1 cellular context compared by ENCODE assay signal in the genomic region with DNA sequence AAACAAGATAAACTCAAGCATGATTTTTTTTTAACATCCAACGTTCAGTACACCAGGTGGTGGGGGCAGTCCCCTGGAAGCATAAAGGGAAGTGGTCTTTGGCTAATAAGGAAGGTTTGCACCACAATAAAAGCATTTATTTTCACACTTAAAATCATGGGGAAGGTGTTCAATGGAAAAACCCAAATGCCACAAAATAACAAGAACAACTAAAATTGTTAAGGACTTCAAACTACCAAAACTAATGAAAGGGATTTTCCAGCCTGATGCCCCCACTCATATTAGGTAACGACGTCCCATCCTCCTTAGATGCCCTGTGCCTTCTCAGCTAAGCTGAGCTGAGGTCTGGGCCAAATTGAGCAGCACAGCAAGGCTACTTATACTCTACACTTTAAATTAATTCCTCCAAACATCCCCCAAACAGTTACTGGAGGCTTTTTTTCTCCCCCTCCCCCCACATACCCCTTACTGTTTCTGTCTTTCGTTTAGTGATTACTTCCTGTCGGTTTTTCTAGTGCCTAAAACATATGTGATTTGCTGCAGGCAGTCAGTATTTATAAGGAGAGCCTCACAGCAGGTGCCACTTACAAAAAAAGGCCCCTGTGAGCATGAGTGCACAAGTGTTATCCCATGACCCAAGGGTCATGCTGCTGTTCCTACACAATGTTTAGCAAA.
TF ChIP-seq lines count a peak whose summit lies in the region.

No MANE protein-coding gene starts in this region.

TF ChIP-seq in HEK293, 187 proteins besides CTCF, POLR2A, EP300 and RAD21 (continued from another document and continues in another):
- TF ChIP-seq, protein P1, sequence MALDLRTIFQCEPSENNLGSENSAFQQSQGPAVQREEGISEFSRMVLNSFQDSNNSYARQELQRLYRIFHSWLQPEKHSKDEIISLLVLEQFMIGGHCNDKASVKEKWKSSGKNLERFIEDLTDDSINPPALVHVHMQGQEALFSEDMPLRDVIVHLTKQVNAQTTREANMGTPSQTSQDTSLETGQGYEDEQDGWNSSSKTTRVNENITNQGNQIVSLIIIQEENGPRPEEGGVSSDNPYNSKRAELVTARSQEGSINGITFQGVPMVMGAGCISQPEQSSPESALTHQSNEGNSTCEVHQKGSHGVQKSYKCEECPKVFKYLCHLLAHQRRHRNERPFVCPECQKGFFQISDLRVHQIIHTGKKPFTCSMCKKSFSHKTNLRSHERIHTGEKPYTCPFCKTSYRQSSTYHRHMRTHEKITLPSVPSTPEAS (tag by site-specific recombination; IDR thresholded peaks at IDR 0.05) = no peak
- no peak for TF ChIP-seq ZNF248 (tag by site-specific recombination; IDR thresholded peaks at IDR 0.05)
- TF ChIP-seq ZNF645 (tag by site-specific recombination; IDR thresholded peaks at IDR 0.05) = no peak
- no peak for TF ChIP-seq ZNF585B (tag by site-specific recombination; IDR thresholded peaks at IDR 0.05)
- TF ChIP-seq ZNF670 (tag by site-specific recombination; IDR thresholded peaks at IDR 0.05; ENCODE audit: low read depth) = no peak
- no peak for TF ChIP-seq ZNF571 (tag by site-specific recombination; IDR thresholded peaks at IDR 0.05)
- no peak for TF ChIP-seq GLIS1 (tag by site-specific recombination; IDR thresholded peaks at IDR 0.05)
- TF ChIP-seq ZNF24 (tag by site-specific recombination; IDR thresholded peaks at IDR 0.05) = 0 out of 2 replicates have a peak, but pooled peaks have one; percentile 34
- no peak for TF ChIP-seq REPIN1 (tag by site-specific recombination; IDR thresholded peaks at IDR 0.05; ENCODE audit: low read depth)
- TF ChIP-seq GFI1B (tag by site-specific recombination; IDR thresholded peaks at IDR 0.05) = peak; percentile 48; the same call in 1 of the 2 replicates
- TF ChIP-seq SCRT2 (tag by site-specific recombination; IDR thresholded peaks at IDR 0.05) = no peak
- TF ChIP-seq, protein P2, sequence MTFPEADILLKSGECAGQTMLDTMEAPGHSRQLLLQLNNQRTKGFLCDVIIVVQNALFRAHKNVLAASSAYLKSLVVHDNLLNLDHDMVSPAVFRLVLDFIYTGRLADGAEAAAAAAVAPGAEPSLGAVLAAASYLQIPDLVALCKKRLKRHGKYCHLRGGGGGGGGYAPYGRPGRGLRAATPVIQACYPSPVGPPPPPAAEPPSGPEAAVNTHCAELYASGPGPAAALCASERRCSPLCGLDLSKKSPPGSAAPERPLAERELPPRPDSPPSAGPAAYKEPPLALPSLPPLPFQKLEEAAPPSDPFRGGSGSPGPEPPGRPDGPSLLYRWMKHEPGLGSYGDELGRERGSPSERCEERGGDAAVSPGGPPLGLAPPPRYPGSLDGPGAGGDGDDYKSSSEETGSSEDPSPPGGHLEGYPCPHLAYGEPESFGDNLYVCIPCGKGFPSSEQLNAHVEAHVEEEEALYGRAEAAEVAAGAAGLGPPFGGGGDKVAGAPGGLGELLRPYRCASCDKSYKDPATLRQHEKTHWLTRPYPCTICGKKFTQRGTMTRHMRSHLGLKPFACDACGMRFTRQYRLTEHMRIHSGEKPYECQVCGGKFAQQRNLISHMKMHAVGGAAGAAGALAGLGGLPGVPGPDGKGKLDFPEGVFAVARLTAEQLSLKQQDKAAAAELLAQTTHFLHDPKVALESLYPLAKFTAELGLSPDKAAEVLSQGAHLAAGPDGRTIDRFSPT (tag by site-specific recombination; IDR thresholded peaks at IDR 0.05) = peak; percentile 50; the same call in 1 of the 2 replicates
- TF ChIP-seq ZNF324 (tag by site-specific recombination; IDR thresholded peaks at IDR 0.05) = no peak
- TF ChIP-seq ZNF174 (tag by site-specific recombination; IDR thresholded peaks at IDR 0.05) = no peak
- no peak for TF ChIP-seq ZNF146 (tag by site-specific recombination; IDR thresholded peaks at IDR 0.05)
- TF ChIP-seq ZNF544 (tag by site-specific recombination; IDR thresholded peaks at IDR 0.05) = no peak
- no peak for TF ChIP-seq OVOL3 (tag by site-specific recombination; IDR thresholded peaks at IDR 0.05)
- TF ChIP-seq ZNF777 (tag by site-specific recombination; IDR thresholded peaks at IDR 0.05; ENCODE audit: borderline replicate concordance) = no peak
- TF ChIP-seq ZNF223 (tag by site-specific recombination; IDR thresholded peaks at IDR 0.05) = no peak
- TF ChIP-seq ZNF19 (tag by site-specific recombination; IDR thresholded peaks at IDR 0.05; ENCODE audit: low read depth) = no peak
- TF ChIP-seq ZFP69B (tag by site-specific recombination; IDR thresholded peaks at IDR 0.05) = 0 out of 2 replicates have a peak, but pooled peaks have one; percentile 20
- no peak for TF ChIP-seq RBAK (tag by site-specific recombination; IDR thresholded peaks at IDR 0.05)
- no peak for TF ChIP-seq MEIS1 (CRISPR knock-in tag; IDR thresholded peaks at IDR 0.05; ENCODE audit: borderline replicate concordance)
- TF ChIP-seq, protein P3, sequence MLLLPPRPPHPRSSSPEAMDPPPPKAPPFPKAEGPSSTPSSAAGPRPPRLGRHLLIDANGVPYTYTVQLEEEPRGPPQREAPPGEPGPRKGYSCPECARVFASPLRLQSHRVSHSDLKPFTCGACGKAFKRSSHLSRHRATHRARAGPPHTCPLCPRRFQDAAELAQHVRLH (tag by site-specific recombination; IDR thresholded peaks at IDR 0.05) = no peak
- no peak for TF ChIP-seq ZNF214 (tag by site-specific recombination; IDR thresholded peaks at IDR 0.05; ENCODE audit: borderline replicate concordance)
- no peak for TF ChIP-seq ZNF558 (tag by site-specific recombination; IDR thresholded peaks at IDR 0.05)
- peak; percentile 61; the same call in 1 of the 2 replicates for TF ChIP-seq ZNF610 (tag by site-specific recombination; IDR thresholded peaks at IDR 0.05; ENCODE audit: borderline replicate concordance)
- TF ChIP-seq, protein P4, sequence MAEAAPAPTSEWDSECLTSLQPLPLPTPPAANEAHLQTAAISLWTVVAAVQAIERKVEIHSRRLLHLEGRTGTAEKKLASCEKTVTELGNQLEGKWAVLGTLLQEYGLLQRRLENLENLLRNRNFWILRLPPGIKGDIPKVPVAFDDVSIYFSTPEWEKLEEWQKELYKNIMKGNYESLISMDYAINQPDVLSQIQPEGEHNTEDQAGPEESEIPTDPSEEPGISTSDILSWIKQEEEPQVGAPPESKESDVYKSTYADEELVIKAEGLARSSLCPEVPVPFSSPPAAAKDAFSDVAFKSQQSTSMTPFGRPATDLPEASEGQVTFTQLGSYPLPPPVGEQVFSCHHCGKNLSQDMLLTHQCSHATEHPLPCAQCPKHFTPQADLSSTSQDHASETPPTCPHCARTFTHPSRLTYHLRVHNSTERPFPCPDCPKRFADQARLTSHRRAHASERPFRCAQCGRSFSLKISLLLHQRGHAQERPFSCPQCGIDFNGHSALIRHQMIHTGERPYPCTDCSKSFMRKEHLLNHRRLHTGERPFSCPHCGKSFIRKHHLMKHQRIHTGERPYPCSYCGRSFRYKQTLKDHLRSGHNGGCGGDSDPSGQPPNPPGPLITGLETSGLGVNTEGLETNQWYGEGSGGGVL (tag by site-specific recombination; IDR thresholded peaks at IDR 0.05) = peak; percentile 46; the same call in 1 of the 2 replicates
- peak; percentile 68 for TF ChIP-seq WT1 (tag by site-specific recombination; IDR thresholded peaks at IDR 0.05)
- no peak for TF ChIP-seq ZNF433 (tag by site-specific recombination; IDR thresholded peaks at IDR 0.05; ENCODE audit: low read depth)
- no peak for TF ChIP-seq MYNN (tag by site-specific recombination; IDR thresholded peaks at IDR 0.05; ENCODE audit: borderline replicate concordance)
- TF ChIP-seq ZNF157 (tag by site-specific recombination; IDR thresholded peaks at IDR 0.05) = no peak
- no peak for TF ChIP-seq ZNF623 (tag by site-specific recombination; IDR thresholded peaks at IDR 0.05)
- TF ChIP-seq ZNF292 (tag by site-specific recombination; IDR thresholded peaks at IDR 0.05; ENCODE audit: borderline replicate concordance, low read depth) = no peak
- TF ChIP-seq ZNF341 (tag by site-specific recombination; IDR thresholded peaks at IDR 0.05; ENCODE audit: low read depth) = 0 out of 2 replicates have a peak, but pooled peaks have one; percentile 22
- no peak for TF ChIP-seq ZNF23 (tag by site-specific recombination; IDR thresholded peaks at IDR 0.05; ENCODE audit: borderline replicate concordance)
- peak; percentile 72; the same call in 1 of the 2 replicates for TF ChIP-seq ZNF843 (tag by site-specific recombination; IDR thresholded peaks at IDR 0.05)
- TF ChIP-seq KLF9 (tag by site-specific recombination; IDR thresholded peaks at IDR 0.05; ENCODE audit: low read depth) = no peak
- TF ChIP-seq ZNF362 (tag by site-specific recombination; IDR thresholded peaks at IDR 0.05) = 0 out of 2 replicates have a peak, but pooled peaks have one; percentile 56
- no peak for TF ChIP-seq ZNF747 (tag by site-specific recombination; IDR thresholded peaks at IDR 0.05)
- peak; percentile 95 for TF ChIP-seq ZIC2 (tag by site-specific recombination; IDR thresholded peaks at IDR 0.05)
- no peak for TF ChIP-seq ZNF660 (tag by site-specific recombination; IDR thresholded peaks at IDR 0.05)
- no peak for TF ChIP-seq ZNF391 (tag by site-specific recombination; IDR thresholded peaks at IDR 0.05; ENCODE audit: borderline replicate concordance, low read depth)
- TF ChIP-seq IKZF3 (tag by site-specific recombination; IDR thresholded peaks at IDR 0.05) = peak; percentile 87
- peak; percentile 40; the same call in 1 of the 2 replicates for TF ChIP-seq ZBTB8A (tag by site-specific recombination; IDR thresholded peaks at IDR 0.05)
- no peak for TF ChIP-seq ZNF311 (tag by site-specific recombination; IDR thresholded peaks at IDR 0.05; ENCODE audit: borderline replicate concordance)
- TF ChIP-seq ZNF701 (tag by site-specific recombination; IDR thresholded peaks at IDR 0.05) = no peak
- no peak for TF ChIP-seq BCL11A (tag by site-specific recombination; IDR thresholded peaks at IDR 0.05; ENCODE audit: low read depth)
- TF ChIP-seq ZBTB48 (tag by site-specific recombination; IDR thresholded peaks at IDR 0.05) = peak; percentile 46; the same call in 1 of the 2 replicates
- peak; percentile 73 for TF ChIP-seq ZSCAN30 (tag by site-specific recombination; IDR thresholded peaks at IDR 0.05)
- TF ChIP-seq ZNF514 (tag by site-specific recombination; IDR thresholded peaks at IDR 0.05) = no peak
- TF ChIP-seq REST (tag by site-specific recombination; IDR thresholded peaks at IDR 0.05) = no peak; the same call in 1 of the 2 replicates
- TF ChIP-seq ZNF837 (tag by site-specific recombination; IDR thresholded peaks at IDR 0.05) = no peak
- TF ChIP-seq, protein P5, sequence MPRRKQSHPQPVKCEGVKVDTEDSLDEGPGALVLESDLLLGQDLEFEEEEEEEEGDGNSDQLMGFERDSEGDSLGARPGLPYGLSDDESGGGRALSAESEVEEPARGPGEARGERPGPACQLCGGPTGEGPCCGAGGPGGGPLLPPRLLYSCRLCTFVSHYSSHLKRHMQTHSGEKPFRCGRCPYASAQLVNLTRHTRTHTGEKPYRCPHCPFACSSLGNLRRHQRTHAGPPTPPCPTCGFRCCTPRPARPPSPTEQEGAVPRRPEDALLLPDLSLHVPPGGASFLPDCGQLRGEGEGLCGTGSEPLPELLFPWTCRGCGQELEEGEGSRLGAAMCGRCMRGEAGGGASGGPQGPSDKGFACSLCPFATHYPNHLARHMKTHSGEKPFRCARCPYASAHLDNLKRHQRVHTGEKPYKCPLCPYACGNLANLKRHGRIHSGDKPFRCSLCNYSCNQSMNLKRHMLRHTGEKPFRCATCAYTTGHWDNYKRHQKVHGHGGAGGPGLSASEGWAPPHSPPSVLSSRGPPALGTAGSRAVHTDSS (tag by site-specific recombination; IDR thresholded peaks at IDR 0.05) = no peak
- TF ChIP-seq SALL2 (tag by site-specific recombination; IDR thresholded peaks at IDR 0.05; ENCODE audit: borderline replicate concordance) = no peak
- TF ChIP-seq ZNF510 (tag by site-specific recombination; IDR thresholded peaks at IDR 0.05; ENCODE audit: insufficient replicate concordance) = no peak
- peak; percentile 48; the same call in 1 of the 2 replicates for TF ChIP-seq ZBTB21 (tag by site-specific recombination; IDR thresholded peaks at IDR 0.05)
- TF ChIP-seq ZNF707 (tag by site-specific recombination; IDR thresholded peaks at IDR 0.05) = no peak
- peak; percentile 46; the same call in 1 of the 2 replicates for TF ChIP-seq ZNF664 (tag by site-specific recombination; IDR thresholded peaks at IDR 0.05)
- TF ChIP-seq ZNF239 (tag by site-specific recombination; IDR thresholded peaks at IDR 0.05) = no peak
